ENCODE assay signal across 16 cellular contexts in genomic region chr5:143322931-143323330, GRCh38.
A peak's percentile ranks its signal among the peaks of the same experiment; 100 is the strongest.
DNase-seq lines count a peak whose midpoint lies in the region; ATAC-seq lines count a peak whose summit lies in the region.
"Had no signal": no experiment of that assay in that cellular context is flagged by ENCODE, and none has a peak within 500 bp of the region (broad histone marks: within the 10 kb centered on the region; RNA-seq: fewer than 3 reads in every experiment).

No MANE protein-coding gene starts in this region.

- H3K9me3 ChIP-seq in adipocyte (ENCODE audit: control insufficient read depth, low read length) = no peaks in the 10 kb centered on the region
- H3K9me3 ChIP-seq: Caco-2 had no signal

- no peaks in the 10 kb centered on the region for H3K27me3 Mint-ChIP-seq in stimulated activated naive CD8-positive, alpha-beta T cell treated with anti-CD3 and anti-CD28 coated beads, Interleukin-15, Interleukin-2, amounts not matched to agents 100 ng/mL and 50 ng/mL, for 24 hours
- no peaks in the 10 kb centered on the region for H3K27me3 Mint-ChIP-seq in stimulated activated naive CD8-positive, alpha-beta T cell treated with anti-CD3 and anti-CD28 coated beads, Interleukin-15, amount 100 ng/mL, for 72 hours
- H3K27me3 Mint-ChIP-seq: activated T-helper 17 cell treated with anti-CD3 and anti-CD28 coated beads, Interleukin-2, amount 50 U/mL, for 72 hours had no signal

- H3K27me3 ChIP-seq in adipocyte (replicated peaks; ENCODE audit: control insufficient read depth, insufficient read depth, low read length) = no peaks in the 10 kb centered on the region

- peak overlapping the region; percentile 12 for H3K9ac ChIP-seq in adipocyte (ENCODE audit: low read length)

- H3K27ac Mint-ChIP-seq in stimulated activated naive CD8-positive, alpha-beta T cell treated with anti-CD3 and anti-CD28 coated beads, Interleukin-15, Interleukin-2, amounts not matched to agents 100 ng/mL and 50 ng/mL, for 24 hours = peak overlapping the region; percentile 10
- no peak overlapping the region for H3K27ac Mint-ChIP-seq in stimulated activated naive CD8-positive, alpha-beta T cell treated with anti-CD3 and anti-CD28 coated beads, Interleukin-15, amount 100 ng/mL, for 72 hours
- H3K27ac Mint-ChIP-seq: activated T-helper 17 cell treated with anti-CD3 and anti-CD28 coated beads, Interleukin-2, amount 50 U/mL, for 72 hours; WTC11 had no signal

- no peak for ATAC-seq in stimulated activated naive CD8-positive, alpha-beta T cell treated with anti-CD3 and anti-CD28 coated beads, Interleukin-15, amount 100 ng/mL, for 72 hours
- ATAC-seq in HG03469 (IDR thresholded peaks at IDR 0.05; ENCODE audit: unreplicated experiment) (no peak), GM21360 (IDR thresholded peaks at IDR 0.05; ENCODE audit: unreplicated experiment) (no peak)
- ATAC-seq: activated T-helper 17 cell treated with anti-CD3 and anti-CD28 coated beads, Interleukin-2, amount 50 U/mL, for 72 hours; WTC11 had no signal

- peaks cover 16% of the 10 kb centered on the region for H3K9me3 Mint-ChIP-seq in stimulated activated naive CD8-positive, alpha-beta T cell treated with anti-CD3 and anti-CD28 coated beads, Interleukin-15, Interleukin-2, amounts not matched to agents 100 ng/mL and 50 ng/mL, for 24 hours
- peaks cover 6 to 28% of the 10 kb centered on the region in 2 donors for H3K9me3 Mint-ChIP-seq in stimulated activated naive CD8-positive, alpha-beta T cell treated with anti-CD3 and anti-CD28 coated beads, Interleukin-15, amount 100 ng/mL, for 72 hours
- H3K9me3 Mint-ChIP-seq: activated T-helper 17 cell treated with anti-CD3 and anti-CD28 coated beads, Interleukin-2, amount 50 U/mL, for 72 hours had no signal

- no peaks in the 10 kb centered on the region for H3K36me3 ChIP-seq in adipocyte (ENCODE audit: control insufficient read depth, insufficient read depth, low read length, severe bottlenecking)

- H3K4me3 ChIP-seq in adipocyte (ENCODE audit: low read length) = no peak overlapping the region

- H3K36me3 Mint-ChIP-seq in stimulated activated naive CD8-positive, alpha-beta T cell treated with anti-CD3 and anti-CD28 coated beads, Interleukin-15, Interleukin-2, amounts not matched to agents 100 ng/mL and 50 ng/mL, for 24 hours (ENCODE audit: low read depth) = peaks cover 51% of the 10 kb centered on the region

- peaks cover 72% of the 10 kb centered on the region for H3K4me1 Mint-ChIP-seq in stimulated activated naive CD8-positive, alpha-beta T cell treated with anti-CD3 and anti-CD28 coated beads, Interleukin-15, Interleukin-2, amounts not matched to agents 100 ng/mL and 50 ng/mL, for 24 hours (ENCODE audit: low read depth)
- H3K4me1 Mint-ChIP-seq in stimulated activated naive CD8-positive, alpha-beta T cell treated with anti-CD3 and anti-CD28 coated beads, Interleukin-15, amount 100 ng/mL, for 72 hours = peaks cover 71% of the 10 kb centered on the region
- H3K4me1 Mint-ChIP-seq: WTC11 had no signal

- no peak overlapping the region for H3K4me3 Mint-ChIP-seq in stimulated activated naive CD8-positive, alpha-beta T cell treated with anti-CD3 and anti-CD28 coated beads, Interleukin-15, Interleukin-2, amounts not matched to agents 100 ng/mL and 50 ng/mL, for 24 hours
- H3K4me3 Mint-ChIP-seq in stimulated activated naive CD8-positive, alpha-beta T cell treated with anti-CD3 and anti-CD28 coated beads, Interleukin-15, amount 100 ng/mL, for 72 hours = peak overlapping the region in 1 of 2 donors; percentile 24
- H3K4me3 Mint-ChIP-seq: activated T-helper 17 cell treated with anti-CD3 and anti-CD28 coated beads, Interleukin-2, amount 50 U/mL, for 72 hours; WTC11 had no signal

- peaks cover 24% of the 10 kb centered on the region for H3K4me1 ChIP-seq in adipocyte (ENCODE audit: control insufficient read depth, insufficient read depth, low read length)

- no peak for DNase-seq in stimulated activated naive CD8-positive, alpha-beta T cell treated with anti-CD3 and anti-CD28 coated beads, Interleukin-15, amount 100 ng/mL, for 72 hours
- no peak for DNase-seq in adipocyte (ENCODE audit: low read depth)
- peak; percentile 60 for DNase-seq in iris pigment epithelial cell (ENCODE audit: low read depth)
- no peak for DNase-seq in NCI-H446 (lab: John Stamatoyannopoulos, UW)
- DNase-seq in foreskin melanocyte = no peak
- DNase-seq: amygdala; Caco-2; NCI-H187 treated with DMSO at 0.1 percent for 48 hours; NCI-H510A treated with DMSO at 0.1 percent for 48 hours; stimulated activated naive CD4-positive, alpha-beta T cell; T-helper 2 cell had no signal
